In the genomic region with DNA sequence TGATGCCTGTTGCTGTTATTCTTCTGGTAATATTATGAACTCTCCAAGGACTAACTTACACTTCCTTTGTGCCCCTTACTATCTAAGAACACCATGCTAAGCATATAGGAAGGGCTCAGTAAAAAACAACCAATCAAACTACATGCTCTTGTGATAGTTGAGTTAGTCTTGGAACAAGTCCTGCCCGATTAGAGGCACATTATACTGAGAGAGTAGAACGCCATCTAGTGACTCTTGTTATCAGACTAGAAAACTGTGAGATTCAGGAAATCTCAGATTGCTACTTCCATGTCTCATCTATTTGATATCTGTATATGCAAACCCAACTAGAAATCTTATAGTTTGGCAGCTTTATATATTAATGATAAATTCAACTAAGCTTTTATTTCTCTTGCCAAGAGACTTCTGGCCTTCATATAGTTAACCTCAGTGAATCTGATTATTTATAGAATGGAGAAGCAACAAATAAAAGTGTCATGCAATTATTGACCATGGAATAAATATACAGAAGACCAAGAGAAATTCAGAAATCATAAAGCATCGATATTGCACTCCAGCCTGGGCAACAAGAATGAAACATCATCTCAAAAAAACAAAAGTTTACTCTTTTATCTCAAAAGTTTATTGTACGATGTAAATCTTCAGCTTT, we compare ENCODE assay signal across 9 cellular contexts. TPM values are rescaled to one million over a fixed set of nuclear protein-coding genes. Genes with fewer than 3 reads are reported as not detected.
DNase-seq lines count a peak whose midpoint lies in the region; ATAC-seq, FAIRE-seq and TF ChIP-seq lines count a peak whose summit lies in the region.
"Had no signal": no experiment of that assay in that cellular context is flagged by ENCODE, and none has a peak within 500 bp of the region (broad histone marks: within the 10 kb centered on the region; RNA-seq: fewer than 3 reads in every experiment).

No MANE protein-coding gene starts in this region.

- CTCF ChIA-PET in T-cell (lab: Charles Lee) = interaction anchor here (0.5 to 2.8 kb wide), 4 partner anchors 11 to 437 kb away, joined by 3 to 16 read pairs (median 4); no protein-coding TSS in a partner anchor

- ATAC-seq in T-cell (replicated peaks in 1 of 4) (peak; percentile 76 to 97 (median 86)), omental fat pad (ENCODE audit: low FRiP score) (peak; percentile 52), HG02571 (IDR thresholded peaks at IDR 0.05; ENCODE audit: unreplicated experiment) (no peak), HG02840 (IDR thresholded peaks at IDR 0.05; ENCODE audit: low FRiP score, unreplicated experiment) (no peak)

- TF ChIP-seq CTCF in GM12864 (IDR thresholded peaks at IDR 0.05; ENCODE audit: low read depth, low read length, missing control alignments) (peak; percentile 54), omental fat pad (IDR thresholded peaks at IDR 0.05) (no peak)

- FAIRE-seq in A204.1 (lab: Jason Lieb, UNC) = peak; percentile 97

- POLR2A ChIA-PET in T-cell (lab: Charles Lee) = interaction anchor here (0.6 to 1.0 kb wide), 3 partner anchors 100 to 445 kb away, joined by 3 to 4 read pairs (median 4); no protein-coding TSS in a partner anchor

- no peaks in the 10 kb centered on the region for H3K9me3 Mint-ChIP-seq in T-cell
- H3K9me3 Mint-ChIP-seq: dendritic cell treated with granulocyte-macrophage colony-stimulating factor and Interleukin-4, amounts not matched to agents 40 ng/mL and 50 ng/mL, for 4 days had no signal

- DNase-seq in GM12864 (ENCODE audit: low read depth) (no peak), NCI-H2029 (lab: John Stamatoyannopoulos, UW) (peak; percentile 66), T-cell (peak in 2 of 34 experiments; percentile 12 to 13), fibroblast of peridontal ligament (ENCODE audit: extremely low read depth) (peak; percentile 86), omental fat pad (ENCODE audit: low spot score) (no peak)

- H3K4me1 Mint-ChIP-seq in T-cell = peaks cover 2 to 6% (median 6%) of the 10 kb centered on the region in 3 donors

- no peak overlapping the region for H3K4me3 Mint-ChIP-seq in T-cell
- H3K4me3 Mint-ChIP-seq: dendritic cell treated with granulocyte-macrophage colony-stimulating factor and Interleukin-4, amounts not matched to agents 40 ng/mL and 50 ng/mL, for 4 days had no signal

- peaks cover 0 to 2% of the 10 kb centered on the region in 2 donors for H3K27me3 Mint-ChIP-seq in T-cell

- no peak overlapping the region for H3K27ac Mint-ChIP-seq in T-cell

- no peak overlapping the region for H3K4me3 ChIP-seq in GM12864 (ENCODE audit: low read depth, low read length)

- H3K36me3 Mint-ChIP-seq in T-cell = no peaks in the 10 kb centered on the region

RNA-seq across cellular contexts. Expression of a gene that starts 7.8 kb away (rescaled TPM):
- total RNA-seq in T-cell (100 to 1,000 TPM; 158 to 303 (median 181) TPM), omental fat pad (100 to 1,000 TPM in 1 of 4 donors, 10 to 100 TPM in 3; 61.6 to 101 (median 89.0) TPM)

Comparison
In these comparisons a context has a peak if more than half of its experiments do, and no peak if none do; other contexts are left out.
1. DNase-seq: peak in NCI-H2029 (single experiment) and fibroblast of peridontal ligament (single experiment); none in GM12864 (single experiment) and omental fat pad (single experiment).
2. ATAC-seq: peak in T-cell (4 of 4) and omental fat pad (single experiment); none in HG02571 (single experiment) and HG02840 (single experiment).